ENCODE assay signal across 8 cellular contexts in genomic region chr19:1874554-1875185, GRCh38. TPM values are rescaled to one million over a fixed set of nuclear protein-coding genes. Genes with fewer than 3 reads are reported as not detected.
DNase-seq lines count a peak whose midpoint lies in the region; ATAC-seq and TF ChIP-seq lines count a peak whose summit lies in the region.

No MANE protein-coding gene starts in this region.

- in situ Hi-C loops in G401 (cut with HindIII; ENCODE audit: low sequenced_read_pairs): no loop called here

- H3K9me3 Mint-ChIP-seq in naive thymus-derived CD8-positive, alpha-beta T cell: no peaks in the 10 kb centered on the region

- peaks cover 13 to 47% (median 36%) of the 10 kb centered on the region in 4 donors for H3K4me1 Mint-ChIP-seq in naive thymus-derived CD8-positive, alpha-beta T cell

- H3K36me3 ChIP-seq in duodenal mucosa (ENCODE audit: control insufficient read depth in 1 of 2, insufficient read depth in 2 of 2, low read length in 2 of 2): no peaks in the 10 kb centered on the region

- peak overlapping the region; percentile 88 to 99 (median 97) for H3K27ac Mint-ChIP-seq in naive thymus-derived CD8-positive, alpha-beta T cell

- H3K9ac ChIP-seq in duodenal mucosa (ENCODE audit: low read depth in 1 of 2, low read length in 2 of 2): peak overlapping the region; percentile 35 to 71

- TF ChIP-seq CTCF in GM12865 (IDR thresholded peaks at IDR 0.05; ENCODE audit: insufficient read depth, low read depth, low read length, missing control alignments): no peak

- H3K36me3 Mint-ChIP-seq in naive thymus-derived CD8-positive, alpha-beta T cell: peaks cover 0 to 12% (median 0%) of the 10 kb centered on the region in 3 donors

- no peak for DNase-seq in GM12865 (ENCODE audit: low read depth)
- DNase-seq in OCI-M1 (lab: John Stamatoyannopoulos, UW): peak; percentile 51
- peak in 6 of 10 donors; percentile 45 to 78 (median 71) for DNase-seq in naive thymus-derived CD8-positive, alpha-beta T cell
- no peak for DNase-seq in DMS153 (lab: John Stamatoyannopoulos, UW)
- DNase-seq in NCI-H1048 (lab: John Stamatoyannopoulos, UW): no peak
- DNase-seq in G401 (ENCODE audit: low spot score): no peak
- no peak for DNase-seq in activated CD4-positive, alpha-beta T cell treated with anti-CD3 and anti-CD28 coated beads, Interleukin-2, amount 50 U/mL, for 1 hour

- peaks cover 19 to 23% of the 10 kb centered on the region in 2 donors for H3K4me1 ChIP-seq in duodenal mucosa (ENCODE audit: control insufficient read depth in 1 of 2, insufficient read depth in 2 of 2, low read length in 2 of 2)

- POLR2A ChIA-PET in naive thymus-derived CD8-positive, alpha-beta T cell (lab: Charles Lee): interaction anchor here (0.6 to 3.9 kb wide), 22 partner anchors 8 to 1258 kb away, joined by 3 to 37 read pairs (median 6); partner anchors contain the start of genes ABHD17A and REXO1

- H3K27me3 ChIP-seq in duodenal mucosa (ENCODE audit: control insufficient read depth in 1 of 2, insufficient read depth in 2 of 2, low read length in 2 of 2): no peaks in the 10 kb centered on the region

- H3K27me3 Mint-ChIP-seq in naive thymus-derived CD8-positive, alpha-beta T cell: no peaks in the 10 kb centered on the region

- no peaks in the 10 kb centered on the region for H3K9me3 ChIP-seq in duodenal mucosa (ENCODE audit: control insufficient read depth in 1 of 2, low read length in 2 of 2)

- H3K4me3 Mint-ChIP-seq in naive thymus-derived CD8-positive, alpha-beta T cell: peak overlapping the region; percentile 92 to 99 (median 98)

- no peak overlapping the region for H3K27ac ChIP-seq in duodenal mucosa (ENCODE audit: low read depth, low read length)

- ATAC-seq in naive thymus-derived CD8-positive, alpha-beta T cell: peak; percentile 52 to 66

- H3K4me3 ChIP-seq in GM12865 (ENCODE audit: low read depth, low read length) (peak overlapping the region; percentile 97), duodenal mucosa (ENCODE audit: low read depth in 1 of 2, low read length in 2 of 2) (peak overlapping the region; percentile 86 to 97)

RNA-seq across cellular contexts. Expression of gene ABHD17A, which starts 10.6 kb away (rescaled TPM):
- 100 to 1,000 TPM; 106 to 109 TPM for total RNA-seq in naive thymus-derived CD8-positive, alpha-beta T cell
- 100 to 1,000 TPM; 153 to 207 (median 155) TPM for polyA plus RNA-seq in naive thymus-derived CD8-positive, alpha-beta T cell
- total RNA-seq in G401 (2014; rRNA removed; shearing (Covaris generic)): 94.4 and 130 TPM in 2 replicates

RNA-seq across cellular contexts. Expression of gene KLF16, which starts 11.3 kb away (rescaled TPM):
- 10 to 100 TPM; 18.5 to 19.9 TPM for total RNA-seq in naive thymus-derived CD8-positive, alpha-beta T cell
- polyA plus RNA-seq in naive thymus-derived CD8-positive, alpha-beta T cell: under 1 TPM; 0.23 to 0.84 (median 0.36) TPM
- total RNA-seq in G401 (2014; rRNA removed; shearing (Covaris generic)): 27.9 and 29.2 TPM in 2 replicates

RNA-seq across cellular contexts. Expression of gene REXO1, which starts 26.4 kb away (rescaled TPM):
- 10 to 100 TPM; 78.1 to 86.2 TPM for total RNA-seq in naive thymus-derived CD8-positive, alpha-beta T cell
- polyA plus RNA-seq in naive thymus-derived CD8-positive, alpha-beta T cell: 1 to 10 TPM; 2.7 to 6.8 (median 3.1) TPM
- 7.8 and 10.7 TPM in 2 replicates for total RNA-seq in G401 (2014; rRNA removed; shearing (Covaris generic))

RNA-seq across cellular contexts. Expression of gene ADAT3, which starts 30.5 kb away (rescaled TPM):
- 1 to 10 TPM; 4.2 to 4.5 TPM for total RNA-seq in naive thymus-derived CD8-positive, alpha-beta T cell
- polyA plus RNA-seq in naive thymus-derived CD8-positive, alpha-beta T cell: 1 to 10 TPM; 1.9 to 3.6 (median 3.6) TPM
- total RNA-seq in G401 (2014; rRNA removed; shearing (Covaris generic)): 8.6 and 13.5 TPM in 2 replicates

RNA-seq across cellular contexts. Expression of gene SCAMP4, which starts 30.5 kb away (rescaled TPM):
- 10 to 100 TPM; 20.7 to 23.4 TPM for total RNA-seq in naive thymus-derived CD8-positive, alpha-beta T cell
- polyA plus RNA-seq in naive thymus-derived CD8-positive, alpha-beta T cell: 10 to 100 TPM; 12.1 to 15.5 (median 12.5) TPM
- 45.9 and 70.6 TPM in 2 replicates for total RNA-seq in G401 (2014; rRNA removed; shearing (Covaris generic))

Comparison
In these comparisons a context has a peak if more than half of its experiments do, and no peak if none do; other contexts are left out.
1. DNase-seq: peak in OCI-M1 (single experiment) and naive thymus-derived CD8-positive, alpha-beta T cell (6 of 10); none in GM12865 (single experiment), DMS153 (single experiment), NCI-H1048 (single experiment), G401 (single experiment) and activated CD4-positive, alpha-beta T cell treated with anti-CD3 and anti-CD28 coated beads, Interleukin-2, amount 50 U/mL, for 1 hour (single experiment).